ENCODE assay signal across 26 cellular contexts in genomic region chr6:12096342-12096741, GRCh38.
"Had no signal": no experiment of that assay in that cellular context is flagged by ENCODE, and none has a peak within 500 bp of the region (broad histone marks: within the 10 kb centered on the region; RNA-seq: fewer than 3 reads in every experiment).

No MANE protein-coding gene starts in this region.

- ATAC-seq: esophagus mucosa; gastroesophageal sphincter; heart right ventricle; left ventricle myocardium superior; lower lobe of right lung; naive thymus-derived CD8-positive, alpha-beta T cell; psoas muscle; right cardiac atrium; stimulated activated effector memory CD8-positive, alpha-beta T cell treated with anti-CD3 and anti-CD28 coated beads, Interleukin-12 subunit alpha, Interleukin-12 subunit beta, amount 100 ng/mL, for 72 hours had no signal

- H3K9me3 Mint-ChIP-seq: stimulated activated effector memory CD8-positive, alpha-beta T cell treated with anti-CD3 and anti-CD28 coated beads, Interleukin-12 subunit alpha, Interleukin-12 subunit beta, amount 100 ng/mL, for 72 hours had no signal

- H3K9me3 ChIP-seq: gastroesophageal sphincter, psoas muscle, sigmoid colon, stomach, testis, tibial artery had no signal

- H3K27me3 Mint-ChIP-seq: naive thymus-derived CD8-positive, alpha-beta T cell; type B pancreatic cell had no signal

- DNase-seq: dorsolateral prefrontal cortex; effector CD4-positive, alpha-beta T cell; foreskin fibroblast; heart right ventricle; hippocampal formation; islet precursor cell; left ventricle myocardium superior; lower lobe of right lung; naive thymus-derived CD8-positive, alpha-beta T cell; nephron progenitor cell; nucleus accumbens; posterior cingulate gyrus; psoas muscle; right cardiac atrium; sigmoid colon; stimulated activated CD4-positive, alpha-beta T cell treated with anti-CD3 and anti-CD28 coated beads, Interleukin-2, amount 100 ng/mL, for 24 hours; stimulated activated CD4-positive, alpha-beta T cell treated with anti-CD3 and anti-CD28 coated beads, Interleukin-4, amount 100 ng/mL, for 24 hours; stimulated activated naive CD4-positive, alpha-beta T cell treated with Interleukin-2 at 50 U/mL for 16 hours; stomach; testis; tibial artery had no signal

- H3K4me3 ChIP-seq: dorsolateral prefrontal cortex, gastroesophageal sphincter, heart right ventricle, lower lobe of right lung, psoas muscle, sigmoid colon, stomach, testis, tibial artery had no signal

- H3K27me3 ChIP-seq: dorsolateral prefrontal cortex, gastroesophageal sphincter, heart right ventricle, sigmoid colon, stomach, testis, tibial artery had no signal

- H3K27ac Mint-ChIP-seq: naive thymus-derived CD8-positive, alpha-beta T cell; nephron progenitor cell; stimulated activated effector memory CD8-positive, alpha-beta T cell treated with anti-CD3 and anti-CD28 coated beads, Interleukin-12 subunit alpha, Interleukin-12 subunit beta, amount 100 ng/mL, for 72 hours; type B pancreatic cell had no signal

- H3K4me1 ChIP-seq: gastroesophageal sphincter, lower lobe of right lung, psoas muscle, sigmoid colon, stomach, testis, tibial artery had no signal

- H3K36me3 ChIP-seq: gastroesophageal sphincter, lower lobe of right lung, sigmoid colon, stomach, tibial artery had no signal

- H3K27ac ChIP-seq: dorsolateral prefrontal cortex, epithelial cell of prostate, gastroesophageal sphincter, heart right ventricle, lower lobe of right lung, psoas muscle, sigmoid colon, stomach, testis, tibial artery had no signal

- H3K36me3 Mint-ChIP-seq: stimulated activated effector memory CD8-positive, alpha-beta T cell treated with anti-CD3 and anti-CD28 coated beads, Interleukin-12 subunit alpha, Interleukin-12 subunit beta, amount 100 ng/mL, for 72 hours had no signal

- H3K4me3 Mint-ChIP-seq: naive thymus-derived CD8-positive, alpha-beta T cell; nephron progenitor cell; stimulated activated effector memory CD8-positive, alpha-beta T cell treated with anti-CD3 and anti-CD28 coated beads, Interleukin-12 subunit alpha, Interleukin-12 subunit beta, amount 100 ng/mL, for 72 hours; type B pancreatic cell had no signal
